In genomic region chr7:155297517-155298287, GRCh38 we compare ENCODE assay signal across 8 cellular contexts. TPM values are rescaled to one million over a fixed set of nuclear protein-coding genes. Genes with fewer than 3 reads are reported as not detected.
DNase-seq lines count a peak whose midpoint lies in the region; ATAC-seq and TF ChIP-seq lines count a peak whose summit lies in the region.

Gene INSIG1 (plus strand): TSS chr7:155297878. CDS start chr7:155298286, 408 bp downstream.

- H3K27ac ChIP-seq in left ventricle myocardium inferior (replicated peaks): peak within 1 kb of the TSS; percentile 92
- H3K27ac ChIP-seq in rectal smooth muscle tissue (ENCODE audit: low read depth, low read length): peak within 1 kb of the TSS; percentile 74
- peak within 1 kb of the TSS; percentile 95 for H3K27ac ChIP-seq in vagina

- H3K9ac ChIP-seq in rectal smooth muscle tissue (ENCODE audit: low read length): peak within 1 kb of the TSS; percentile 50

- H3K4me3 Mint-ChIP-seq in T-helper 1 cell treated with Interleukin-12 subunit alpha and Interleukin-12 subunit beta and Interleukin-4 antibody, amounts not matched to agents 30 μg/mL and 1 μg/mL, for 36 hours: peak within 1 kb of the TSS; percentile 89

- ATAC-seq in HG02840 (IDR thresholded peaks at IDR 0.05; ENCODE audit: low FRiP score, unreplicated experiment): peak; percentile 65

- peaks cover 46% of the 10 kb centered on the region for H3K4me1 ChIP-seq in left ventricle myocardium inferior
- H3K4me1 ChIP-seq in rectal smooth muscle tissue (ENCODE audit: control insufficient read depth, insufficient read depth, low read length): peaks cover 13% of the 10 kb centered on the region
- peaks cover 42% of the 10 kb centered on the region for H3K4me1 ChIP-seq in vagina

- no peaks in the 10 kb centered on the region for H3K9me3 Mint-ChIP-seq in T-helper 1 cell treated with Interleukin-12 subunit alpha and Interleukin-12 subunit beta and Interleukin-4 antibody, amounts not matched to agents 30 μg/mL and 1 μg/mL, for 36 hours

- H3K9me3 ChIP-seq in left ventricle myocardium inferior (replicated peaks) (no peaks in the 10 kb centered on the region), vagina (no peaks in the 10 kb centered on the region)

- peak within 1 kb of the TSS; percentile 95 for H3K27ac Mint-ChIP-seq in T-helper 1 cell treated with Interleukin-12 subunit alpha and Interleukin-12 subunit beta and Interleukin-4 antibody, amounts not matched to agents 30 μg/mL and 1 μg/mL, for 36 hours

- no peaks in the 10 kb centered on the region for H3K27me3 Mint-ChIP-seq in T-helper 1 cell treated with Interleukin-12 subunit alpha and Interleukin-12 subunit beta and Interleukin-4 antibody, amounts not matched to agents 30 μg/mL and 1 μg/mL, for 36 hours (ENCODE audit: low read depth)

- TF ChIP-seq POLR2A in vagina (IDR thresholded peaks at IDR 0.05): peak in 1 of 2 donors; percentile 83

- H3K4me3 ChIP-seq in left ventricle myocardium inferior (peak within 1 kb of the TSS; percentile 92), rectal smooth muscle tissue (ENCODE audit: low read length) (peak within 1 kb of the TSS; percentile 85), vagina (peak within 1 kb of the TSS; percentile 67 to 96)

- H3K4me1 Mint-ChIP-seq in T-helper 1 cell treated with Interleukin-12 subunit alpha and Interleukin-12 subunit beta and Interleukin-4 antibody, amounts not matched to agents 30 μg/mL and 1 μg/mL, for 36 hours (ENCODE audit: low read depth): peaks cover 44% of the 10 kb centered on the region

- no peak for TF ChIP-seq CTCF in GM13977 (IDR thresholded peaks at IDR 0.05; ENCODE audit: extremely low read depth, insufficient read depth, missing control alignments)
- TF ChIP-seq CTCF in left ventricle myocardium inferior (IDR thresholded peaks at IDR 0.05; ENCODE audit: borderline replicate concordance): no peak
- no peak for TF ChIP-seq CTCF in vagina (IDR thresholded peaks at IDR 0.05)

- intact Hi-C loops in left ventricle myocardium inferior (cut with micrococcal nuclease) (no loop called here), vagina (cut with DNase I) (loop anchor here (10.0 kb wide), 1 partner anchor 93 kb away; no protein-coding TSS in a partner anchor)

- DNase-seq in GM13977 (ENCODE audit: low spot score) (peak; percentile 99), NCI-H1436 treated with DMSO at 0.1 percent for 48 hours (lab: John Stamatoyannopoulos, UW) (peak; percentile 57), amniotic stem cell (lab: John Stamatoyannopoulos, UW) (peak; percentile 79), left ventricle myocardium inferior (peak; percentile 91), vagina (ENCODE audit: extremely low spot score in 2 of 2) (peak; percentile 91 to 93)

- peaks cover 4% of the 10 kb centered on the region for H3K27me3 ChIP-seq in left ventricle myocardium inferior (ENCODE audit: low read depth)
- no peaks in the 10 kb centered on the region for H3K27me3 ChIP-seq in rectal smooth muscle tissue (ENCODE audit: control insufficient read depth, insufficient read depth, low read length)
- H3K27me3 ChIP-seq in vagina: no peaks in the 10 kb centered on the region

- H3K36me3 ChIP-seq in left ventricle myocardium inferior: no peaks in the 10 kb centered on the region
- H3K36me3 ChIP-seq in rectal smooth muscle tissue (ENCODE audit: control insufficient read depth, insufficient read depth, low read length): no peaks in the 10 kb centered on the region
- no peaks in the 10 kb centered on the region for H3K36me3 ChIP-seq in vagina

- in situ Hi-C loops in GM13977 (cut with MboI; ENCODE audit: low pct_unique_long_range_greater_than_20kb, low sequenced_read_pairs, unreplicated experiment): no loop called here

- H3K36me3 Mint-ChIP-seq in T-helper 1 cell treated with Interleukin-12 subunit alpha and Interleukin-12 subunit beta and Interleukin-4 antibody, amounts not matched to agents 30 μg/mL and 1 μg/mL, for 36 hours (ENCODE audit: low read depth): peaks cover 27% of the 10 kb centered on the region

RNA-seq across cellular contexts. Expression of gene INSIG1, which starts in this region (rescaled TPM):
- total RNA-seq in left ventricle myocardium inferior (7.5 TPM), vagina (63.6 TPM)

Comparison
In these comparisons a context has a peak if more than half of its experiments do, and no peak if none do; other contexts are left out.
1. Peak in every context shown above with its lines: DNase-seq, ATAC-seq, H3K4me3 ChIP-seq and H3K27ac ChIP-seq.